Comparison of ENCODE assay signal across 1 cellular context in genomic region chr19:39145180-39145953, GRCh38.
A peak's percentile ranks its signal among the peaks of the same experiment; 100 is the strongest.
TF ChIP-seq lines count a peak whose summit lies in the region.

No MANE protein-coding gene starts in this region.

TF ChIP-seq in HepG2, 621 proteins besides CTCF, POLR2A, EP300 and RAD21 (continued from another document and continues in another):
- TF ChIP-seq SIN3A (IDR thresholded peaks at IDR 0.05; ENCODE audit: borderline replicate concordance, low read depth, low read length): peak; percentile 38; the same call in 1 of the 2 replicates
- no peak for TF ChIP-seq XBP1 (CRISPR knock-in tag; IDR thresholded peaks at IDR 0.05)
- no peak for TF ChIP-seq ZNF282 (IDR thresholded peaks at IDR 0.05; ENCODE audit: partially characterized antibody)
- TF ChIP-seq ZNF432 (CRISPR knock-in tag; IDR thresholded peaks at IDR 0.05; ENCODE audit: borderline replicate concordance): no peak
- TF ChIP-seq MLLT10 (CRISPR knock-in tag; IDR thresholded peaks at IDR 0.05): no peak
- peak; percentile 52; the same call in 1 of the 2 replicates for TF ChIP-seq HOXA5 (CRISPR knock-in tag; IDR thresholded peaks at IDR 0.05)
- no peak for TF ChIP-seq PHB2 (IDR thresholded peaks at IDR 0.05; ENCODE audit: partially characterized antibody)
- TF ChIP-seq MIER3 (CRISPR knock-in tag; IDR thresholded peaks at IDR 0.05; ENCODE audit: borderline replicate concordance): no peak
- no peak for TF ChIP-seq REXO4 (CRISPR knock-in tag; IDR thresholded peaks at IDR 0.05; ENCODE audit: borderline replicate concordance)
- TF ChIP-seq, protein P1, sequence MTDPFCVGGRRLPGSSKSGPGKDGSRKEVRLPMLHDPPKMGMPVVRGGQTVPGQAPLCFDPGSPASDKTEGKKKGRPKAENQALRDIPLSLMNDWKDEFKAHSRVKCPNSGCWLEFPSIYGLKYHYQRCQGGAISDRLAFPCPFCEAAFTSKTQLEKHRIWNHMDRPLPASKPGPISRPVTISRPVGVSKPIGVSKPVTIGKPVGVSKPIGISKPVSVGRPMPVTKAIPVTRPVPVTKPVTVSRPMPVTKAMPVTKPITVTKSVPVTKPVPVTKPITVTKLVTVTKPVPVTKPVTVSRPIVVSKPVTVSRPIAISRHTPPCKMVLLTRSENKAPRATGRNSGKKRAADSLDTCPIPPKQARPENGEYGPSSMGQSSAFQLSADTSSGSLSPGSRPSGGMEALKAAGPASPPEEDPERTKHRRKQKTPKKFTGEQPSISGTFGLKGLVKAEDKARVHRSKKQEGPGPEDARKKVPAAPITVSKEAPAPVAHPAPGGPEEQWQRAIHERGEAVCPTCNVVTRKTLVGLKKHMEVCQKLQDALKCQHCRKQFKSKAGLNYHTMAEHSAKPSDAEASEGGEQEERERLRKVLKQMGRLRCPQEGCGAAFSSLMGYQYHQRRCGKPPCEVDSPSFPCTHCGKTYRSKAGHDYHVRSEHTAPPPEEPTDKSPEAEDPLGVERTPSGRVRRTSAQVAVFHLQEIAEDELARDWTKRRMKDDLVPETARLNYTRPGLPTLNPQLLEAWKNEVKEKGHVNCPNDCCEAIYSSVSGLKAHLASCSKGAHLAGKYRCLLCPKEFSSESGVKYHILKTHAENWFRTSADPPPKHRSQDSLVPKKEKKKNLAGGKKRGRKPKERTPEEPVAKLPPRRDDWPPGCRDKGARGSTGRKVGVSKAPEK (CRISPR knock-in tag; IDR thresholded peaks at IDR 0.05; ENCODE audit: borderline replicate concordance): no peak; the same call in 1 of the 2 replicates
- TF ChIP-seq ZNF749 (CRISPR knock-in tag; IDR thresholded peaks at IDR 0.05; ENCODE audit: borderline replicate concordance): no peak
- TF ChIP-seq MXD4 (CRISPR knock-in tag; IDR thresholded peaks at IDR 0.05): peak; percentile 61
- 0 out of 2 replicates have a peak, but pooled peaks have one; percentile 25 for TF ChIP-seq MLX (CRISPR knock-in tag; IDR thresholded peaks at IDR 0.05)
- TF ChIP-seq, protein P2, sequence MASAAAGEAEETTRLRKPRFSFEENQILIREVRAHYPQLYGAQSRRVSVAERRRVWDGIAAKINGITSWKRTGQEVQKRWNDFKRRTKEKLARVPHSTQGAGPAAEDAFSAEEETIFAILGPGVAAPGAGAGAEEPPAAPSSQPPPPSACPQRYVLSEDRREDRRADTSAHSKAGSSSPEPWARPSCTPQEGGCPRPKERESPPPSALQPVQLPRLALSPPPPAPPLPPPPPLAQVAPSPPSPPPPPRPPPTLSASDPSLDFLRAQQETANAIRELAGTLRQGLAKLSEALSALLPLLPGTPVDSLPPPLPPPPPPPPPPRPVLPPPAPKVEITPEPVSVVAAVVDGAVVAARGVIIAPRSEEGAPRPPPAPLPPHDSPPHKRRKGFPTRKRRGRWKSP (CRISPR knock-in tag; IDR thresholded peaks at IDR 0.05): 0 out of 2 replicates have a peak, but pooled peaks have one; percentile 42
- no peak for TF ChIP-seq SIX1 (CRISPR knock-in tag; IDR thresholded peaks at IDR 0.05; ENCODE audit: borderline replicate concordance)
- no peak for TF ChIP-seq LBX2 (CRISPR knock-in tag; IDR thresholded peaks at IDR 0.05; ENCODE audit: borderline replicate concordance)
- 0 out of 2 replicates have a peak, but pooled peaks have one; percentile 44 for TF ChIP-seq ZFP90 (CRISPR knock-in tag; IDR thresholded peaks at IDR 0.05; ENCODE audit: borderline replicate concordance)
- no peak for TF ChIP-seq RELA (CRISPR knock-in tag; IDR thresholded peaks at IDR 0.05)
- TF ChIP-seq DMAP1 (CRISPR knock-in tag; IDR thresholded peaks at IDR 0.05): peak; percentile 57; the same call in 1 of the 2 replicates
- no peak for TF ChIP-seq ZNF292 (CRISPR knock-in tag; IDR thresholded peaks at IDR 0.05; ENCODE audit: borderline replicate concordance, low read depth)
- no peak for TF ChIP-seq PBX2 (CRISPR knock-in tag; IDR thresholded peaks at IDR 0.05)
- no peak for TF ChIP-seq ATF3 (CRISPR knock-in tag; IDR thresholded peaks at IDR 0.05)
- no peak for TF ChIP-seq ZNF589 (CRISPR knock-in tag; conservative IDR thresholded peaks at IDR 0.05)
- TF ChIP-seq JARID2 (CRISPR knock-in tag; IDR thresholded peaks at IDR 0.05; ENCODE audit: insufficient replicate concordance): no peak
- no peak for TF ChIP-seq PHF5A (CRISPR knock-in tag; IDR thresholded peaks at IDR 0.05; ENCODE audit: low read depth, unreplicated experiment)
- TF ChIP-seq ZNF343 (CRISPR knock-in tag; IDR thresholded peaks at IDR 0.05): no peak
- no peak for TF ChIP-seq CHD2 (IDR thresholded peaks at IDR 0.05; ENCODE audit: low read depth, low read length)
- TF ChIP-seq PLSCR1 (CRISPR knock-in tag; IDR thresholded peaks at IDR 0.05; ENCODE audit: borderline replicate concordance): no peak
- TF ChIP-seq ZNF709 (CRISPR knock-in tag; IDR thresholded peaks at IDR 0.05): no peak
- TF ChIP-seq ARID3A (IDR thresholded peaks at IDR 0.05; ENCODE audit: low read depth, low read length): no peak
- 0 out of 4 replicates have a peak, but pooled peaks of 1 of the 2 experiments have one; percentile 20 for TF ChIP-seq KLF16 (CRISPR knock-in tag; IDR thresholded peaks at IDR 0.05)
- TF ChIP-seq KLF9 (CRISPR knock-in tag; IDR thresholded peaks at IDR 0.05; ENCODE audit: low read depth): no peak
- TF ChIP-seq TBX3 (IDR thresholded peaks at IDR 0.05; ENCODE audit: borderline replicate concordance): no peak
- TF ChIP-seq HOMEZ (CRISPR knock-in tag; IDR thresholded peaks at IDR 0.05; ENCODE audit: low read depth): no peak
- no peak for TF ChIP-seq IKZF1 (IDR thresholded peaks at IDR 0.05)
- no peak for TF ChIP-seq ZNF333 (CRISPR knock-in tag; IDR thresholded peaks at IDR 0.05; ENCODE audit: borderline replicate concordance)
- no peak for TF ChIP-seq PPARG (CRISPR knock-in tag; conservative IDR thresholded peaks at IDR 0.05)
- no peak for TF ChIP-seq ZNF136 (CRISPR knock-in tag; IDR thresholded peaks at IDR 0.05; ENCODE audit: low read depth)
- TF ChIP-seq, protein P3, sequence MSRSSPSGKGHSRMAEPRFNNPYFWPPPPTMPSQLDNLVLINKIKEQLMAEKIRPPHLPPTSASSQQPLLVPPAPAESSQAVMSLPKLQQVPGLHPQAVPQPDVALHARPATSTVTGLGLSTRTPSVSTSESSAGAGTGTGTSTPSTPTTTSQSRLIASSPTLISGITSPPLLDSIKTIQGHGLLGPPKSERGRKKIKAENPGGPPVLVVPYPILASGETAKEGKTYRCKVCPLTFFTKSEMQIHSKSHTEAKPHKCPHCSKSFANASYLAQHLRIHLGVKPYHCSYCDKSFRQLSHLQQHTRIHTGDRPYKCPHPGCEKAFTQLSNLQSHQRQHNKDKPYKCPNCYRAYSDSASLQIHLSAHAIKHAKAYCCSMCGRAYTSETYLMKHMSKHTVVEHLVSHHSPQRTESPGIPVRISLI (CRISPR knock-in tag; IDR thresholded peaks at IDR 0.05; ENCODE audit: borderline replicate concordance): peak; percentile 20; the same call in 1 of the 2 replicates
- no peak for TF ChIP-seq CREB1 (IDR thresholded peaks at IDR 0.05)
- TF ChIP-seq CREB1 (CRISPR knock-in tag; IDR thresholded peaks at IDR 0.05): no peak
- TF ChIP-seq KDM5A (IDR thresholded peaks at IDR 0.05; ENCODE audit: borderline replicate concordance, low read length): no peak
- no peak for TF ChIP-seq E2F2 (CRISPR knock-in tag; IDR thresholded peaks at IDR 0.05; ENCODE audit: borderline replicate concordance)
- no peak for TF ChIP-seq ZNF562 (CRISPR knock-in tag; IDR thresholded peaks at IDR 0.05; ENCODE audit: borderline replicate concordance)
- peak; percentile 59 for TF ChIP-seq AGO2 (optimal IDR thresholded peaks at IDR 0.05; ENCODE audit: low read depth, low read length)
- TF ChIP-seq EZH2 (conservative IDR thresholded peaks at IDR 0.05; ENCODE audit: low read depth, low read length): no peak
- TF ChIP-seq SMYD3 (CRISPR knock-in tag; IDR thresholded peaks at IDR 0.05): 0 out of 2 replicates have a peak, but pooled peaks have one; percentile 47
- TF ChIP-seq SNAPC2 (CRISPR knock-in tag; IDR thresholded peaks at IDR 0.05): no peak
- no peak for TF ChIP-seq RARG (CRISPR knock-in tag; IDR thresholded peaks at IDR 0.05; ENCODE audit: low read depth)
- TF ChIP-seq IRX3 (CRISPR knock-in tag; IDR thresholded peaks at IDR 0.05; ENCODE audit: borderline replicate concordance, low read depth): no peak
- TF ChIP-seq ZNF468 (CRISPR knock-in tag; IDR thresholded peaks at IDR 0.05): no peak
- TF ChIP-seq ZFP82 (CRISPR knock-in tag; IDR thresholded peaks at IDR 0.05; ENCODE audit: borderline replicate concordance): no peak
- TF ChIP-seq ZNF577 (CRISPR knock-in tag; IDR thresholded peaks at IDR 0.05; ENCODE audit: borderline replicate concordance, low read depth): no peak
- TF ChIP-seq DPF2 (CRISPR knock-in tag; IDR thresholded peaks at IDR 0.05; ENCODE audit: borderline replicate concordance, low read depth): 0 out of 2 replicates have a peak, but pooled peaks have one; percentile 33
- no peak for TF ChIP-seq ZNF615 (CRISPR knock-in tag; IDR thresholded peaks at IDR 0.05; ENCODE audit: borderline replicate concordance)
- 0 out of 2 replicates have a peak, but pooled peaks have one; percentile 23 for TF ChIP-seq ZNF160 (CRISPR knock-in tag; IDR thresholded peaks at IDR 0.05)
- TF ChIP-seq RAD51 (IDR thresholded peaks at IDR 0.05; ENCODE audit: borderline replicate concordance): no peak
- no peak for TF ChIP-seq SMAD1 (CRISPR knock-in tag; IDR thresholded peaks at IDR 0.05; ENCODE audit: borderline replicate concordance, low read depth)
- TF ChIP-seq STAT5B (CRISPR knock-in tag; IDR thresholded peaks at IDR 0.05): 0 out of 2 replicates have a peak, but pooled peaks have one; percentile 8
- TF ChIP-seq, protein P4, sequence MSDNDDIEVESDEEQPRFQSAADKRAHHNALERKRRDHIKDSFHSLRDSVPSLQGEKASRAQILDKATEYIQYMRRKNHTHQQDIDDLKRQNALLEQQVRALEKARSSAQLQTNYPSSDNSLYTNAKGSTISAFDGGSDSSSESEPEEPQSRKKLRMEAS (IDR thresholded peaks at IDR 0.05): peak; percentile 64; the same call in 1 of the 2 replicates
